In genomic region chr1:38076038-38076437, GRCh38 we compare ENCODE assay signal across 1 cellular context.
TF ChIP-seq lines count a peak whose summit lies in the region.

No MANE protein-coding gene starts in this region.

TF ChIP-seq in GM12878, 131 proteins besides CTCF, POLR2A, EP300 and RAD21 (continued from another document):
- peak; percentile 95 for TF ChIP-seq REST (IDR thresholded peaks at IDR 0.05; ENCODE audit: low read depth, low read length)
- TF ChIP-seq STAT3 (IDR thresholded peaks at IDR 0.05; ENCODE audit: low read depth, low read length), result no peak
- TF ChIP-seq SUPT20H (IDR thresholded peaks at IDR 0.05; ENCODE audit: borderline replicate concordance, control insufficient read depth, low read depth, low read length), result no peak
TF ChIP-seq in GM12878: peak in this region for 3.
